ENCODE assay signal across 22 cellular contexts in the genomic region with DNA sequence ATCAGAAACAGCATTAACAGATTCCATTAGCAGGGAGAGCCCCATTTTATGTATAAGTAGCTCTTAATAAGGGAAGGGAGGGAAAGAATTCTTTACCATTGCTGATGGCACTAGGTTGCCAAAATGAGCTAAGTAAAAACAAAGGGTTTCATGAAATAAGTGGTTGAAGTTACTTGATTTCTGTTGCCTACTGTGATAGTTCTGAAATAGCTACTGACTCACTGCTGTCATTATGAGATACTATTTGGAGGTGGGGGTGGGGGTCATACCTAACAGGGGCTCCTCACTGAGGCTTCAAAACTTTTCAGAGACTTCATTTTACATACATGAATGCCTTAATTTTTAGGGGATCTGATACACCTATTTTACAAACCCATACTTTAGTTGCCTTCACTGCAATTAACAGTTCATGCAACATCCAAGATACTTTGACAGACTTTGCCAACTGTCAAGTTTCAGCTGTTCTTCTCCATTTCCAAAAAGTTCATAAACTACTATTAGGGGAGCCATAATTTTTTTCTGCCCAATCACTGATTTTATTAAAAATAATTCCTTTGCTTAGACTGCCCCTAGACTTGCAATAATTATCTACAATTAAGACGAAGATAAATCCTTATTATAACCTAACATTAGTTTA. TPM values are rescaled to one million over a fixed set of nuclear protein-coding genes. Genes with fewer than 3 reads are reported as not detected.
DNase-seq lines count a peak whose midpoint lies in the region; ATAC-seq and TF ChIP-seq lines count a peak whose summit lies in the region.
"Had no signal": no experiment of that assay in that cellular context is flagged by ENCODE, and none has a peak within 500 bp of the region (broad histone marks: within the 10 kb centered on the region; RNA-seq: fewer than 3 reads in every experiment).

No MANE protein-coding gene starts in this region.

- H3K27ac Mint-ChIP-seq in activated T-cell treated with anti-CD3 and anti-CD28 coated beads, Interleukin-2, amount 50 U/mL, for 72 hours = no peak overlapping the region
- H3K27ac Mint-ChIP-seq in endothelial cell (ENCODE audit: unreplicated experiment) = peak overlapping the region; percentile 85
- H3K27ac Mint-ChIP-seq: activated CD8-positive, alpha-beta T cell treated with anti-CD3 and anti-CD28 coated beads, Interleukin-2, amount 10 ng/mL, durations not matched to agents 7 days and 5 days; activated naive CD8-positive, alpha-beta T cell treated with anti-CD3 and anti-CD28 coated beads for 36 hours; immature natural killer cell; natural killer cell; stimulated activated effector memory CD8-positive, alpha-beta T cell treated with anti-CD3 and anti-CD28 coated beads, Interleukin-12 subunit alpha, Interleukin-12 subunit beta, amount 100 ng/mL, for 72 hours; T-helper 2 cell treated with Interferon-gamma antibody and Interleukin-4, amounts not matched to agents 5 μg/mL and 100 μg/mL, for 36 hours had no signal

- H3K9ac ChIP-seq in skeletal muscle satellite cell (ENCODE audit: low read depth, low read length) (no peak overlapping the region), Karpas-422 (ENCODE audit: low read length) (no peak overlapping the region)

- no peaks in the 10 kb centered on the region for H3K36me3 ChIP-seq in OCI-LY7 (ENCODE audit: insufficient read depth, low read length)
- H3K36me3 ChIP-seq in skeletal muscle satellite cell (ENCODE audit: insufficient read depth, low read length) = no peaks in the 10 kb centered on the region
- H3K36me3 ChIP-seq in Karpas-422 (ENCODE audit: insufficient read depth, low read length) = no peaks in the 10 kb centered on the region
- H3K36me3 ChIP-seq: esophagus muscularis mucosa, prostate gland, SJSA1 had no signal

- H3K4me3 ChIP-seq in OCI-LY7 (ENCODE audit: low read depth, low read length, poor library complexity, severe bottlenecking) = no peak overlapping the region
- H3K4me3 ChIP-seq in skeletal muscle satellite cell (ENCODE audit: low read length) = no peak overlapping the region
- no peak overlapping the region for H3K4me3 ChIP-seq in Karpas-422 (ENCODE audit: low read length)
- H3K4me3 ChIP-seq: esophagus muscularis mucosa, prostate gland, SJSA1, testis had no signal

- POLR2A ChIA-PET in OCI-LY7 (lab: Charles Lee) = interaction anchor here (0.6 to 1.7 kb wide), 8 partner anchors 8 to 793 kb away, joined by 3 to 5 read pairs (median 4); no protein-coding TSS in a partner anchor

- peaks cover 17% of the 10 kb centered on the region for H3K27me3 Mint-ChIP-seq in activated T-cell treated with anti-CD3 and anti-CD28 coated beads, Interleukin-2, amount 50 U/mL, for 72 hours (ENCODE audit: low read depth)
- peaks cover 7% of the 10 kb centered on the region for H3K27me3 Mint-ChIP-seq in endothelial cell (ENCODE audit: unreplicated experiment)

- peaks cover 57% of the 10 kb centered on the region for H3K4me1 Mint-ChIP-seq in activated T-cell treated with anti-CD3 and anti-CD28 coated beads, Interleukin-2, amount 50 U/mL, for 72 hours (ENCODE audit: low read depth)
- H3K4me1 Mint-ChIP-seq in endothelial cell (ENCODE audit: unreplicated experiment) = peaks cover 50% of the 10 kb centered on the region

- intact Hi-C loops in OCI-LY7 (cut with micrococcal nuclease; ENCODE audit: unreplicated experiment) = no loop called here

- H3K27me3 ChIP-seq in skeletal muscle satellite cell (ENCODE audit: control insufficient read depth, insufficient read depth, low read length) = no peaks in the 10 kb centered on the region
- no peaks in the 10 kb centered on the region for H3K27me3 ChIP-seq in Karpas-422 (ENCODE audit: low read length)
- H3K27me3 ChIP-seq: esophagus muscularis mucosa, SJSA1, testis had no signal

- H3K79me2 ChIP-seq in OCI-LY7 (ENCODE audit: insufficient read depth, low read depth, low read length) (peaks cover 19% of the 10 kb centered on the region; the same call in 1 of the 2 replicates), Karpas-422 (ENCODE audit: low read length) (no peaks in the 10 kb centered on the region)

- no peak overlapping the region for H2AFZ ChIP-seq in OCI-LY7 (ENCODE audit: low read length)
- H2AFZ ChIP-seq in Karpas-422 (ENCODE audit: low read length) = no peak overlapping the region

- H3K27ac ChIP-seq in OCI-LY7 (ENCODE audit: low read depth, low read length, poor library complexity, severe bottlenecking) (no peak overlapping the region), Karpas-422 (ENCODE audit: low read length) (no peak overlapping the region)
- H3K27ac ChIP-seq: prostate gland, SJSA1, testis had no signal

- no peak for DNase-seq in activated T-cell treated with anti-CD3 and anti-CD28 coated beads, Interleukin-2, amount 50 U/mL, for 72 hours
- no peak for DNase-seq in activated T-cell treated with anti-CD3 and anti-CD28 coated beads, Interleukin-2, amount 50 U/mL, for 1 hour
- DNase-seq in OCI-LY7 (ENCODE audit: low spot score) = no peak
- DNase-seq in endothelial cell (ENCODE audit: low spot score) = no peak
- DNase-seq in Karpas-422 = no peak
- DNase-seq: activated CD4-positive, CD25-positive, alpha-beta regulatory T cell; activated CD8-positive, alpha-beta T cell treated with anti-CD3 and anti-CD28 coated beads, Interleukin-2, amount 10 ng/mL, durations not matched to agents 7 days and 5 days; activated naive CD8-positive, alpha-beta T cell treated with anti-CD3 and anti-CD28 coated beads for 36 hours; C1 segment of cervical spinal cord; DMS 273 treated with DMSO at 0.1 percent for 48 hours; immature natural killer cell; MV-4-11; natural killer cell; testis had no signal

- peaks cover 0 to 3% of the 10 kb centered on the region in 2 donors for H3K36me3 Mint-ChIP-seq in activated T-cell treated with anti-CD3 and anti-CD28 coated beads, Interleukin-2, amount 50 U/mL, for 72 hours (ENCODE audit: insufficient read depth in 2 of 2)
- peaks cover 3% of the 10 kb centered on the region for H3K36me3 Mint-ChIP-seq in endothelial cell (ENCODE audit: low read depth, unreplicated experiment)
- H3K36me3 Mint-ChIP-seq: immature natural killer cell, natural killer cell had no signal

- H3K4me3 Mint-ChIP-seq in activated T-cell treated with anti-CD3 and anti-CD28 coated beads, Interleukin-2, amount 50 U/mL, for 72 hours = peak overlapping the region; percentile 25 to 27
- no peak overlapping the region for H3K4me3 Mint-ChIP-seq in endothelial cell (ENCODE audit: unreplicated experiment)
- H3K4me3 Mint-ChIP-seq: activated CD8-positive, alpha-beta T cell treated with anti-CD3 and anti-CD28 coated beads, Interleukin-2, amount 10 ng/mL, durations not matched to agents 7 days and 5 days; activated naive CD8-positive, alpha-beta T cell treated with anti-CD3 and anti-CD28 coated beads for 36 hours; immature natural killer cell; natural killer cell; stimulated activated effector memory CD8-positive, alpha-beta T cell treated with anti-CD3 and anti-CD28 coated beads, Interleukin-12 subunit alpha, Interleukin-12 subunit beta, amount 100 ng/mL, for 72 hours; T-helper 2 cell treated with Interferon-gamma antibody and Interleukin-4, amounts not matched to agents 5 μg/mL and 100 μg/mL, for 36 hours had no signal

- H3K4me2 ChIP-seq in OCI-LY7 (ENCODE audit: low read length) (peak overlapping the region; percentile 81; the same call in 1 of the 2 replicates), skeletal muscle satellite cell (ENCODE audit: low read length) (peak overlapping the region; percentile 8), Karpas-422 (ENCODE audit: low read depth, low read length, poor library complexity, severe bottlenecking) (no peak overlapping the region)

- H3K9me2 ChIP-seq in OCI-LY7 (ENCODE audit: insufficient read depth, low read length) (no peaks in the 10 kb centered on the region), Karpas-422 (replicated peaks; ENCODE audit: insufficient read depth, low read length) (no peaks in the 10 kb centered on the region)

- ATAC-seq in activated T-cell treated with anti-CD3 and anti-CD28 coated beads, Interleukin-2, amount 50 U/mL, for 72 hours (replicated peaks in 1 of 2) = no peak
- ATAC-seq in GM21619 (IDR thresholded peaks at IDR 0.05; ENCODE audit: unreplicated experiment) (no peak), HG02678 (IDR thresholded peaks at IDR 0.05; ENCODE audit: unreplicated experiment) (no peak)
- ATAC-seq: activated CD8-positive, alpha-beta T cell treated with anti-CD3 and anti-CD28 coated beads, Interleukin-2, amount 10 ng/mL, durations not matched to agents 7 days and 5 days; natural killer cell; stimulated activated effector memory CD8-positive, alpha-beta T cell treated with anti-CD3 and anti-CD28 coated beads, Interleukin-12 subunit alpha, Interleukin-12 subunit beta, amount 100 ng/mL, for 72 hours had no signal

- H3K9me3 ChIP-seq in OCI-LY7 (ENCODE audit: low read length) (no peaks in the 10 kb centered on the region), skeletal muscle satellite cell (replicated peaks; ENCODE audit: low read length) (no peaks in the 10 kb centered on the region), Karpas-422 (ENCODE audit: low read length) (no peaks in the 10 kb centered on the region)
- H3K9me3 ChIP-seq: esophagus muscularis mucosa, prostate gland, SJSA1, testis had no signal

- H3K4me1 ChIP-seq in OCI-LY7 (ENCODE audit: insufficient read depth, low read length, poor library complexity, severe bottlenecking) = peaks cover 30% of the 10 kb centered on the region
- peaks cover 40% of the 10 kb centered on the region for H3K4me1 ChIP-seq in skeletal muscle satellite cell (ENCODE audit: control insufficient read depth, insufficient read depth, low read length)
- peaks cover 8% of the 10 kb centered on the region for H3K4me1 ChIP-seq in Karpas-422 (ENCODE audit: low read length)
- H3K4me1 ChIP-seq: prostate gland had no signal

- H4K20me1 ChIP-seq in OCI-LY7 (ENCODE audit: insufficient read depth, low read length) (0 out of 2 replicates have a peak, but pooled peaks cover 6% of the 10 kb centered on the region), Karpas-422 (ENCODE audit: insufficient read depth, low read depth, low read length) (no peaks in the 10 kb centered on the region)

- H3K9me3 Mint-ChIP-seq in activated T-cell treated with anti-CD3 and anti-CD28 coated beads, Interleukin-2, amount 50 U/mL, for 72 hours = no peaks in the 10 kb centered on the region
- no peaks in the 10 kb centered on the region for H3K9me3 Mint-ChIP-seq in endothelial cell (ENCODE audit: unreplicated experiment)
- H3K9me3 Mint-ChIP-seq: activated naive CD8-positive, alpha-beta T cell treated with anti-CD3 and anti-CD28 coated beads for 36 hours; natural killer cell; stimulated activated effector memory CD8-positive, alpha-beta T cell treated with anti-CD3 and anti-CD28 coated beads, Interleukin-12 subunit alpha, Interleukin-12 subunit beta, amount 100 ng/mL, for 72 hours; T-helper 2 cell treated with Interferon-gamma antibody and Interleukin-4, amounts not matched to agents 5 μg/mL and 100 μg/mL, for 36 hours had no signal

- TF ChIP-seq CTCF in OCI-LY7 (conservative IDR thresholded peaks at IDR 0.05; ENCODE audit: low read length) (no peak), endothelial cell (IDR thresholded peaks at IDR 0.05; ENCODE audit: unreplicated experiment) (no peak)

- no TSS peak for BruUV-seq in OCI-LY7 (replicated peaks; lab: Mats Ljungman, UMichigan)

- CTCF ChIA-PET in OCI-LY7 (lab: Charles Lee; ENCODE audit: unreplicated experiment) = interaction anchor here (0.6 kb wide), 1 partner anchor 717 kb away, joined by 3 read pairs; no protein-coding TSS in a partner anchor

RNA-seq across cellular contexts. Expression of gene HOMER1, which starts 4.6 kb away (rescaled TPM):
- total RNA-seq in activated T-cell treated with anti-CD3 and anti-CD28 coated beads, Interleukin-2, amount 50 U/mL, for 72 hours = 1 to 10 TPM; 7.3 to 9.7 TPM
- 6.3 and 11.2 TPM in 2 replicates for total RNA-seq in OCI-LY7 (2014; rRNA removed; shearing (Covaris generic))
- total RNA-seq in OCI-LY7 (2022) = 13.9 and 15.4 TPM in 2 replicates
- 16.7 TPM for total RNA-seq in endothelial cell (ENCODE audit: unreplicated experiment)
- 8.5 and 9.9 TPM in 2 replicates for total RNA-seq in skeletal muscle satellite cell (2012; rRNA removed)
- 0.43 and 1.1 TPM in 2 replicates for total RNA-seq in Karpas-422 (2014; rRNA removed; shearing (Covaris generic); ENCODE audit: low replicate concordance)
